Comparison of ENCODE assay signal across 8 cellular contexts in the genomic region with DNA sequence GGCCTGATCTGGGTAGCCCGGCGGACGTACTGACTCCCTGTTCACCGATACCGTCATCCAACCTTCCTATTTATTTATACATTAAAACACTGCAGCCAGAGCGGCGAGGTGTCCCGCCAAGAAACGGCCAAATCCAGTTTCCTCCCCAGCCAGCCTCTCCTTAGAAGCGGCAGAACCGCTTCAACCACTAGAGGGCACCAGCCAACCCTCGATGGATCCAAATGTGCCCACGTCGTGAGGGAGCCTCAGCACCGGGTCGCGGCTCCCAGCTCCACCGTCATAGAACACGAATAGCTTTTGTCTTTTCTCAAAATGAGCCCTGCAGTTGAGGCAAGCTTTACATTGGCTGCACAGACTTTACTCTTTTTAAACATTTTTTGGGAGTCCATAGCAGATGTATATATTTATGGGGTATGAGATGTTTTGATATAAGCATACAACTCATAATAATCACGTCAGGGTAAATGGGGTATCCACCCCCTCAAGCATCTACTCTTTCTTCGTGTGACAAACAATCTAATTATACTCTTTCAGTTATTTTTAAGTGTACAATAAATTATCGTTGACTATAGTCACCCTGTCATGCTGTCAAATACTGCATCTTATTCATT. TPM values are rescaled to one million over a fixed set of nuclear protein-coding genes. Genes with fewer than 3 reads are reported as not detected.
DNase-seq lines count a peak whose midpoint lies in the region; ATAC-seq, FAIRE-seq and TF ChIP-seq lines count a peak whose summit lies in the region.

No MANE protein-coding gene starts in this region.

- no peak for TF ChIP-seq POLR2A in heart left ventricle (IDR thresholded peaks at IDR 0.05)

- no peaks in the 10 kb centered on the region for H3K9me2 ChIP-seq in SU-DHL-6 (replicated peaks; ENCODE audit: insufficient read depth, low read length)

- H3K9me3 Mint-ChIP-seq in activated naive CD8-positive, alpha-beta T cell treated with anti-CD3 and anti-CD28 coated beads, Interleukin-2, amount 10 ng/mL, durations not matched to agents 7 days and 5 days: no peaks in the 10 kb centered on the region
- H3K9me3 Mint-ChIP-seq in progenitor cell of endocrine pancreas (ENCODE audit: low read depth): no peaks in the 10 kb centered on the region

- H3K9me3 ChIP-seq in SU-DHL-6 (ENCODE audit: insufficient read depth, low read length) (no peaks in the 10 kb centered on the region), heart left ventricle (no peaks in the 10 kb centered on the region)

- 6 to 7% (median 6%) methylated on average over 22 of the region's 22 CpGs for WGBS in heart left ventricle, 4 donors

- ATAC-seq in HG02571 (IDR thresholded peaks at IDR 0.05; ENCODE audit: unreplicated experiment): peak; percentile 76
- peak; percentile 94 for ATAC-seq in activated naive CD8-positive, alpha-beta T cell treated with anti-CD3 and anti-CD28 coated beads, Interleukin-2, amount 10 ng/mL, durations not matched to agents 7 days and 5 days (ENCODE audit: low read depth)
- peak; percentile 83 to 95 (median 94) for ATAC-seq in heart left ventricle

- peak; percentile 96 for TF ChIP-seq CTCF in GM12865 (IDR thresholded peaks at IDR 0.05; ENCODE audit: insufficient read depth, low read depth, low read length, missing control alignments)
- TF ChIP-seq CTCF in SU-DHL-6 (IDR thresholded peaks at IDR 0.05; ENCODE audit: insufficient read depth, low read length, poor library complexity, severe bottlenecking): peak; percentile 95
- TF ChIP-seq CTCF in heart left ventricle (IDR thresholded peaks at IDR 0.05): peak in 11 of 12 donors; percentile 84 to 96 (median 93)
- TF ChIP-seq CTCF in progenitor cell of endocrine pancreas (IDR thresholded peaks at IDR 0.05; ENCODE audit: unreplicated experiment): peak; percentile 96

- peak overlapping the region; percentile 39 for H2AFZ ChIP-seq in SU-DHL-6 (ENCODE audit: low read depth, low read length, severe bottlenecking)

- no peaks in the 10 kb centered on the region for H3K79me2 ChIP-seq in SU-DHL-6 (ENCODE audit: insufficient read depth, low read length)

- H3K4me3 ChIP-seq in GM12865 (ENCODE audit: low read depth, low read length): no peak overlapping the region
- no peak overlapping the region for H3K4me3 ChIP-seq in SU-DHL-6 (ENCODE audit: insufficient read depth, low read length, poor library complexity, severe bottlenecking)
- peak overlapping the region in 11 of 12 donors; percentile 5 to 42 (median 30) for H3K4me3 ChIP-seq in heart left ventricle

- H3K27me3 Mint-ChIP-seq in activated naive CD8-positive, alpha-beta T cell treated with anti-CD3 and anti-CD28 coated beads, Interleukin-2, amount 10 ng/mL, durations not matched to agents 7 days and 5 days: peaks cover 45% of the 10 kb centered on the region
- peaks cover 86% of the 10 kb centered on the region for H3K27me3 Mint-ChIP-seq in progenitor cell of endocrine pancreas

- H4K20me1 ChIP-seq in SU-DHL-6 (ENCODE audit: low read depth, low read length): no peaks in the 10 kb centered on the region

- H3K9ac ChIP-seq in SU-DHL-6 (ENCODE audit: low read length): no peak overlapping the region

- peaks cover 0 to 12% (median 9%) of the 10 kb centered on the region in 12 donors for H3K4me1 ChIP-seq in heart left ventricle

- H3K27ac Mint-ChIP-seq in activated naive CD8-positive, alpha-beta T cell treated with anti-CD3 and anti-CD28 coated beads, Interleukin-2, amount 10 ng/mL, durations not matched to agents 7 days and 5 days: no peak overlapping the region
- H3K27ac Mint-ChIP-seq in progenitor cell of endocrine pancreas: peak overlapping the region; percentile 17

- no peak overlapping the region for H3K27ac ChIP-seq in SU-DHL-6 (ENCODE audit: low read depth, low read length)
- peak overlapping the region in 4 of 12 donors; percentile 1 to 42 (median 14) for H3K27ac ChIP-seq in heart left ventricle

- H3K4me2 ChIP-seq in SU-DHL-6 (ENCODE audit: low read depth, low read length, poor library complexity, severe bottlenecking): peak overlapping the region; percentile 40

- peak overlapping the region; percentile 62 for H3K4me3 Mint-ChIP-seq in activated naive CD8-positive, alpha-beta T cell treated with anti-CD3 and anti-CD28 coated beads, Interleukin-2, amount 10 ng/mL, durations not matched to agents 7 days and 5 days
- H3K4me3 Mint-ChIP-seq in progenitor cell of endocrine pancreas (ENCODE audit: low read depth): peak overlapping the region; percentile 53

- peaks cover 5% of the 10 kb centered on the region for H3K4me1 Mint-ChIP-seq in activated naive CD8-positive, alpha-beta T cell treated with anti-CD3 and anti-CD28 coated beads, Interleukin-2, amount 10 ng/mL, durations not matched to agents 7 days and 5 days
- peaks cover 4% of the 10 kb centered on the region for H3K4me1 Mint-ChIP-seq in progenitor cell of endocrine pancreas (ENCODE audit: low read depth)

- H3K27me3 ChIP-seq in SU-DHL-6 (ENCODE audit: low read length) (no peaks in the 10 kb centered on the region), heart left ventricle (peaks cover 0 to 23% (median 0%) of the 10 kb centered on the region in 9 donors)

- peak; percentile 84 for DNase-seq in GM12865 (ENCODE audit: low read depth)
- peak; percentile 83 for DNase-seq in NCI-H1048 (lab: John Stamatoyannopoulos, UW)
- peak; percentile 78 for DNase-seq in activated naive CD8-positive, alpha-beta T cell treated with anti-CD3 and anti-CD28 coated beads, Interleukin-2, amount 10 ng/mL, durations not matched to agents 7 days and 5 days
- DNase-seq in heart left ventricle: peak; percentile 79 to 88 (median 85)
- peak; percentile 74 for DNase-seq in progenitor cell of endocrine pancreas (ENCODE audit: low spot score, unreplicated experiment)
- DNase-seq in urothelium cell line (ENCODE audit: low spot score): peak; percentile 81

- intact Hi-C loops in heart left ventricle (cut with DNase I): loop anchor here in 3 of 10 donors (1.0 to 10.0 kb wide), 4 partner anchors 129 to 178 kb away; no protein-coding TSS in a partner anchor

- no peaks in the 10 kb centered on the region for H3K36me3 ChIP-seq in SU-DHL-6 (ENCODE audit: low read length)
- H3K36me3 ChIP-seq in heart left ventricle: no peaks in the 10 kb centered on the region

- no peaks in the 10 kb centered on the region for H3F3A ChIP-seq in SU-DHL-6 (ENCODE audit: insufficient read depth)

- FAIRE-seq in urothelium cell line (lab: Jason Lieb, UNC): no peak

- H3K36me3 Mint-ChIP-seq in activated naive CD8-positive, alpha-beta T cell treated with anti-CD3 and anti-CD28 coated beads, Interleukin-2, amount 10 ng/mL, durations not matched to agents 7 days and 5 days: no peaks in the 10 kb centered on the region
- no peaks in the 10 kb centered on the region for H3K36me3 Mint-ChIP-seq in progenitor cell of endocrine pancreas (ENCODE audit: insufficient read depth)

- POLR2A ChIA-PET in activated naive CD8-positive, alpha-beta T cell treated with anti-CD3 and anti-CD28 coated beads, Interleukin-2, amount 10 ng/mL, durations not matched to agents 7 days and 5 days (lab: Charles Lee): no interaction called here

RNA-seq across cellular contexts. Expression of a gene that starts 13.0 kb away (rescaled TPM):
- not detected for total RNA-seq in activated naive CD8-positive, alpha-beta T cell treated with anti-CD3 and anti-CD28 coated beads, Interleukin-2, amount 10 ng/mL, durations not matched to agents 7 days and 5 days
- total RNA-seq in heart left ventricle (not detected), progenitor cell of endocrine pancreas (not detected in 2 replicates)
- not detected for polyA plus RNA-seq in heart left ventricle

Comparison
In these comparisons a context has a peak if more than half of its experiments do, and no peak if none do; other contexts are left out.
1. H3K4me3 ChIP-seq: peak in heart left ventricle (11 of 12); none in GM12865 (single experiment) and SU-DHL-6 (single experiment).
2. Peak in every context shown above with its lines, with median percentiles within 50 percentile points of each other: DNase-seq, CTCF ChIP-seq and ATAC-seq.